ENCODE assay signal across 8 cellular contexts in genomic region chr2:128320609-128321420, GRCh38. TPM values are rescaled to one million over a fixed set of nuclear protein-coding genes. Genes with fewer than 3 reads are reported as not detected.
A peak's percentile ranks its signal among the peaks of the same experiment; 100 is the strongest.
DNase-seq lines count a peak whose midpoint lies in the region; TF ChIP-seq lines count a peak whose summit lies in the region.

No MANE protein-coding gene starts in this region.

- no peaks in the 10 kb centered on the region for H3K4me1 ChIP-seq in KMS-11 (ENCODE audit: low read depth, poor library complexity, severe bottlenecking)

- no peak overlapping the region; the same call in 1 of the 2 replicates for H3K4me2 ChIP-seq in KMS-11

- H3K27ac Mint-ChIP-seq in T-helper 2 cell treated with Interferon-gamma antibody and Interleukin-4, amounts not matched to agents 5 μg/mL and 100 μg/mL, for 36 hours: peak overlapping the region; percentile 50
- no peak overlapping the region for H3K27ac Mint-ChIP-seq in endothelial cell (ENCODE audit: unreplicated experiment)

- no peak for DNase-seq in T-helper 2 cell treated with Interferon-gamma antibody and Interleukin-4, amounts not matched to agents 5 μg/mL and 100 μg/mL, for 36 hours (ENCODE audit: low spot score)
- DNase-seq in T-helper 2 cell (no peak), endothelial cell (ENCODE audit: low spot score) (no peak), posterior vena cava (ENCODE audit: low spot score) (peak; percentile 76), brain microvascular endothelial cell (no peak), cortex of kidney (lab: John Stamatoyannopoulos, UW) (no peak), COR-L47 (lab: John Stamatoyannopoulos, UW) (no peak)

- no peak overlapping the region for H3K9ac ChIP-seq in KMS-11

- H4K20me1 ChIP-seq in KMS-11 (ENCODE audit: insufficient read depth): no peaks in the 10 kb centered on the region

- H3K27me3 Mint-ChIP-seq in T-helper 2 cell treated with Interferon-gamma antibody and Interleukin-4, amounts not matched to agents 5 μg/mL and 100 μg/mL, for 36 hours (ENCODE audit: low read depth): peaks cover 8% of the 10 kb centered on the region
- peaks cover 19% of the 10 kb centered on the region for H3K27me3 Mint-ChIP-seq in endothelial cell (ENCODE audit: unreplicated experiment)

- TF ChIP-seq CTCF in KMS-11 (conservative IDR thresholded peaks at IDR 0.05; ENCODE audit: low read depth, low read length) (no peak), endothelial cell (IDR thresholded peaks at IDR 0.05; ENCODE audit: unreplicated experiment) (no peak), brain microvascular endothelial cell (IDR thresholded peaks at IDR 0.05; ENCODE audit: low read depth, low read length, missing control alignments) (no peak)

- H2AFZ ChIP-seq in KMS-11 (ENCODE audit: low read depth): peak overlapping the region; percentile 49; the same call in 1 of the 2 replicates

- H3K27me3 ChIP-seq in KMS-11 (ENCODE audit: insufficient read depth, low read depth) (no peaks in the 10 kb centered on the region), brain microvascular endothelial cell (replicated peaks) (no peaks in the 10 kb centered on the region)

- peak overlapping the region; percentile 66 for H3K4me3 Mint-ChIP-seq in T-helper 2 cell treated with Interferon-gamma antibody and Interleukin-4, amounts not matched to agents 5 μg/mL and 100 μg/mL, for 36 hours
- H3K4me3 Mint-ChIP-seq in endothelial cell (ENCODE audit: unreplicated experiment): peak overlapping the region; percentile 85

- H3K9me3 Mint-ChIP-seq in T-helper 2 cell treated with Interferon-gamma antibody and Interleukin-4, amounts not matched to agents 5 μg/mL and 100 μg/mL, for 36 hours: no peaks in the 10 kb centered on the region
- H3K9me3 Mint-ChIP-seq in endothelial cell (ENCODE audit: unreplicated experiment): no peaks in the 10 kb centered on the region

- H3K4me3 ChIP-seq in KMS-11 (IDR thresholded peaks at IDR 0.05; ENCODE audit: insufficient read depth, low read depth, low read length): no peak overlapping the region
- no peak overlapping the region for H3K4me3 ChIP-seq in brain microvascular endothelial cell (ENCODE audit: low read depth, low read length)

- H3K36me3 ChIP-seq in KMS-11 (ENCODE audit: insufficient read depth) (no peaks in the 10 kb centered on the region), brain microvascular endothelial cell (replicated peaks) (no peaks in the 10 kb centered on the region)

- H3K79me2 ChIP-seq in KMS-11 (ENCODE audit: insufficient read depth, low read depth): no peaks in the 10 kb centered on the region

- H3K36me3 Mint-ChIP-seq in T-helper 2 cell treated with Interferon-gamma antibody and Interleukin-4, amounts not matched to agents 5 μg/mL and 100 μg/mL, for 36 hours (ENCODE audit: low read depth): peaks cover 4% of the 10 kb centered on the region
- H3K36me3 Mint-ChIP-seq in endothelial cell (ENCODE audit: low read depth, unreplicated experiment): no peaks in the 10 kb centered on the region

- intact Hi-C loops in posterior vena cava (cut with DNase I): loop anchor here (5.0 to 10.0 kb wide), 3 partner anchors 414 to 1524 kb away; no protein-coding TSS in a partner anchor

- H3K27ac ChIP-seq in KMS-11 (no peak overlapping the region), brain microvascular endothelial cell (no peak overlapping the region)

- in situ Hi-C loops in brain microvascular endothelial cell (cut with HindIII; ENCODE audit: low pct_ligation_motif_present, low sequenced_read_pairs): loop anchor here (25.0 kb wide), 1 partner anchor 416 kb away; no protein-coding TSS in a partner anchor

- H3K4me1 Mint-ChIP-seq in T-helper 2 cell treated with Interferon-gamma antibody and Interleukin-4, amounts not matched to agents 5 μg/mL and 100 μg/mL, for 36 hours (ENCODE audit: low read depth): peaks cover 13% of the 10 kb centered on the region
- H3K4me1 Mint-ChIP-seq in endothelial cell (ENCODE audit: unreplicated experiment): peaks cover 8% of the 10 kb centered on the region

RNA-seq across cellular contexts. Expression of gene HS6ST1, which starts 2.1 kb away (rescaled TPM):
- total RNA-seq in endothelial cell (ENCODE audit: unreplicated experiment): 23.3 TPM
- 10 to 100 TPM; 16.9 to 22.4 TPM for total RNA-seq in posterior vena cava
